ENCODE assay signal across 1 cellular context in genomic region chr21:46185717-46186116, GRCh38.
TF ChIP-seq lines count a peak whose summit lies in the region.

No MANE protein-coding gene starts in this region.

TF ChIP-seq in WTC11, 78 proteins besides CTCF, POLR2A, EP300 and RAD21 (continued from another document):
- TF ChIP-seq SOX15 (CRISPR knock-in tag; IDR thresholded peaks at IDR 0.05) (no peak), TEAD1 (CRISPR knock-in tag; IDR thresholded peaks at IDR 0.05) (no peak), STAT6 (CRISPR knock-in tag; conservative IDR thresholded peaks at IDR 0.05; ENCODE audit: low read depth) (no peak), SP1 (CRISPR knock-in tag; conservative IDR thresholded peaks at IDR 0.05) (no peak)
